ENCODE assay signal across 20 cellular contexts in genomic region chr3:114393367-114394072, GRCh38.
DNase-seq lines count a peak whose midpoint lies in the region; ATAC-seq and TF ChIP-seq lines count a peak whose summit lies in the region.
"Had no signal": no experiment of that assay in that cellular context is flagged by ENCODE, and none has a peak within 500 bp of the region (broad histone marks: within the 10 kb centered on the region; RNA-seq: fewer than 3 reads in every experiment).

No MANE protein-coding gene starts in this region.

- H3K27me3 Mint-ChIP-seq in central memory CD8-positive, alpha-beta T cell, result no peaks in the 10 kb centered on the region
- H3K27me3 Mint-ChIP-seq: progenitor cell of endocrine pancreas had no signal

- H3K9me3 Mint-ChIP-seq in central memory CD8-positive, alpha-beta T cell, result no peaks in the 10 kb centered on the region

- H3K27ac Mint-ChIP-seq in central memory CD8-positive, alpha-beta T cell (ENCODE audit: low read depth), result no peak overlapping the region
- H3K27ac Mint-ChIP-seq: progenitor cell of endocrine pancreas had no signal

- TF ChIP-seq CTCF in AG10803 (conservative IDR thresholded peaks at IDR 0.05; ENCODE audit: low read length), result no peak

- H3K4me1 Mint-ChIP-seq in central memory CD8-positive, alpha-beta T cell, result peaks cover 40% of the 10 kb centered on the region

- H3K4me3 Mint-ChIP-seq in central memory CD8-positive, alpha-beta T cell, result peak overlapping the region; percentile 1

- H3K4me3 ChIP-seq in AG10803 (ENCODE audit: low read length), result no peak overlapping the region; the same call in none of the 2 replicates
- H3K4me3 ChIP-seq: mucosa of descending colon had no signal

- peaks cover 2% of the 10 kb centered on the region for H3K36me3 Mint-ChIP-seq in central memory CD8-positive, alpha-beta T cell (ENCODE audit: insufficient read depth)

- ATAC-seq in central memory CD8-positive, alpha-beta T cell (replicated peaks; ENCODE audit: extremely low read depth, poor library complexity, severe bottlenecking), result peak; percentile 38
- peak; percentile 13 for ATAC-seq in left lobe of liver
- ATAC-seq in GM21529 (IDR thresholded peaks at IDR 0.05; ENCODE audit: unreplicated experiment), result no peak
- ATAC-seq: mucosa of descending colon had no signal

- DNase-seq in AG10803 (ENCODE audit: low read depth) (peak; percentile 64), AG20443 (ENCODE audit: low spot score) (peak; percentile 15), left lobe of liver (ENCODE audit: low spot score) (no peak), kidney tubule cell (ENCODE audit: low spot score) (no peak)
- no peak for DNase-seq in central memory CD8-positive, alpha-beta T cell (ENCODE audit: low spot score in 2 of 2)
- DNase-seq in effector CD4-positive, alpha-beta T cell, result no peak
- DNase-seq: activated CD4-positive, alpha-beta T cell treated with anti-CD3 and anti-CD28 coated beads for 4 hours; activated gamma-delta T cell treated with Interleukin-2 at 50 U/mL for 16 hours; AML-193; dorsolateral prefrontal cortex; mucosa of descending colon; NCI-H1092; NCI-H2029 treated with DMSO at 0.1 percent for 48 hours; NCI-H524 treated with DMSO at 0.1 percent for 48 hours; SHP77; small intestine; stimulated activated CD4-positive, alpha-beta T cell treated with anti-CD3 and anti-CD28 coated beads, Interleukin-4, amount 100 ng/mL, for 1 hour; SW 1271 had no signal

Comparison
In these comparisons a context has a peak if more than half of its experiments do, and no peak if none do; other contexts are left out.
1. DNase-seq: peak in AG10803 (single experiment) and AG20443 (single experiment); none in central memory CD8-positive, alpha-beta T cell (0 of 2), left lobe of liver (single experiment), kidney tubule cell (single experiment) and effector CD4-positive, alpha-beta T cell (single experiment).